ENCODE assay signal across 11 cellular contexts in the genomic region with DNA sequence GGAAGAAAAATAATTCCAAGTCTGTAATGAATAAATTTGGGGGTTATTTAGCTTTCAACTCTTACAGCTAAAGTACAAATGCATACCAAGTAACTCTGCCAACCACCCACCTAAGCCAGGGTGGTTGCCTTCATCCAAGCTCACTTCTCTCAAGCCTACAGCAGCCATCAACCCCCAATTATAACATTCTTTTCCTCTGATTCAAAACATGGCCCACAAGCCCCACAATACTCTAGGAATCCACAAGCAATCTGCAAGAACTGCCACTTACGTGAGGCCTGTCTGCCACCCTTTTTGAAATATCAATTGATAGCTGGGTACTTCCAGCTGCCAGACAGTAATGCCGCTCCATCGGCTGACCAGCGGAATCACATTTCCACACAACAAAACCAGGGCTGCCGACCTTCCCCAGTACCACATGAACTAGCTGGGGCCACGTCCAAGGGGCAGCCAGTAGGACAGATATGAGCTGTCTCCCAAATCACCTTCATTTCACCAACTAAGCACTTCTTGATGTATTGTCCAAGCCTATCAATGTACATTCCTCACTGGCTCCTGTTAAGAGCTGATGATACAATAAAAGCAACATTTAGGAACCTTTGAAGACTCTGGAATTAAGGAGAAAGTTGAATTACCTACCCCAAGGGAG. TPM values are rescaled to one million over a fixed set of nuclear protein-coding genes. Genes with fewer than 3 reads are reported as not detected.
A peak's percentile ranks its signal among the peaks of the same experiment; 100 is the strongest.
DNase-seq lines count a peak whose midpoint lies in the region; ATAC-seq, FAIRE-seq and TF ChIP-seq lines count a peak whose summit lies in the region.
"Had no signal": no experiment of that assay in that cellular context is flagged by ENCODE, and none has a peak within 500 bp of the region (broad histone marks: within the 10 kb centered on the region; RNA-seq: fewer than 3 reads in every experiment).

No MANE protein-coding gene starts in this region.

- DNase-seq in H54 (ENCODE audit: insufficient read length, low spot score) (peak; percentile 64), RCC 7860 (ENCODE audit: low spot score) (peak; percentile 78), epithelial cell of prostate (ENCODE audit: low read depth, low spot score) (no peak), sigmoid colon (no peak), dorsolateral prefrontal cortex (no peak), Right ventricle myocardium inferior (ENCODE audit: missing footprints) (no peak)
- DNase-seq: activated CD4-positive, alpha-beta T cell treated with anti-CD3 and anti-CD28 coated beads for 48 hours; heart left ventricle; NCI-H1048; stimulated activated CD4-positive, alpha-beta T cell treated with anti-CD3 and anti-CD28 coated beads, Interleukin-2, amount 100 ng/mL, for 24 hours had no signal

- H3K27ac ChIP-seq in epithelial cell of prostate (peak overlapping the region; percentile 76), sigmoid colon (peak overlapping the region; percentile 95 to 100 (median 98)), dorsolateral prefrontal cortex (no peak overlapping the region)

- H3K4me3 ChIP-seq in sigmoid colon: peak overlapping the region in 3 of 4 donors; percentile 89 to 100 (median 95)
- H3K4me3 ChIP-seq in dorsolateral prefrontal cortex: no peak overlapping the region

- TF ChIP-seq POLR2A in H54 (IDR thresholded peaks at IDR 0.05; ENCODE audit: low read depth, low read length) (no peak), sigmoid colon (IDR thresholded peaks at IDR 0.05) (no peak)

- H3K4me1 ChIP-seq in sigmoid colon: peaks cover 0 to 68% (median 55%) of the 10 kb centered on the region in 4 donors

- H3K9me3 ChIP-seq in sigmoid colon: no peaks in the 10 kb centered on the region
- H3K9me3 ChIP-seq: heart left ventricle had no signal

- peaks cover 0 to 24% (median 4%) of the 10 kb centered on the region in 4 donors for H3K36me3 ChIP-seq in sigmoid colon

- WGBS in sigmoid colon, 2 donors: 78 to 82% methylated on average over 6 of the region's 6 CpGs

- intact Hi-C loops in sigmoid colon (cut with DNase I): loop anchor here (5.0 to 10.0 kb wide), 3 partner anchors 498 to 640 kb away; a partner anchor contains a TSS
- intact Hi-C loops in dorsolateral prefrontal cortex (cut with DNase I): loop anchor here (5.0 kb wide), 2 partner anchors 228 to 638 kb away; a partner anchor contains a TSS
- intact Hi-C loops in Right ventricle myocardium inferior (cut with DNase I): no loop called here

- no peaks in the 10 kb centered on the region for H3K27me3 ChIP-seq in sigmoid colon
- H3K27me3 ChIP-seq in dorsolateral prefrontal cortex: no peaks in the 10 kb centered on the region
- H3K27me3 ChIP-seq: heart left ventricle had no signal

- no peak for TF ChIP-seq EP300 in sigmoid colon (IDR thresholded peaks at IDR 0.05)

- TF ChIP-seq CTCF in sigmoid colon (IDR thresholded peaks at IDR 0.05) (no peak), dorsolateral prefrontal cortex (IDR thresholded peaks at IDR 0.05 in 54 of 56, conservative IDR thresholded peaks at IDR 0.05 in 2 of 56; ENCODE audit: low read depth in 1 of 56, partially characterized antibody in 56 of 56) (no peak)

- ATAC-seq in Right ventricle myocardium inferior: no peak
- ATAC-seq in HG02840 (IDR thresholded peaks at IDR 0.05; ENCODE audit: low FRiP score, unreplicated experiment): no peak
- ATAC-seq: heart left ventricle had no signal

- FAIRE-seq in H54 (lab: Jason Lieb, UNC) (no peak), RCC 7860 (lab: Jason Lieb, UNC) (peak; percentile 74)

RNA-seq across cellular contexts. Expression of a gene that starts 3.2 kb away (rescaled TPM):
- total RNA-seq in sigmoid colon (100 to 1,000 TPM; 134 to 195 (median 169) TPM), dorsolateral prefrontal cortex (10 to 100 TPM; 14.6 to 57.5 (median 26.2) TPM), Right ventricle myocardium inferior (19.0 TPM)
- polyA plus RNA-seq in sigmoid colon: 10 to 100 TPM in 1 of 3 donors, 1 to 10 TPM in 2; 5.4 to 62.2 (median 6.9) TPM

Comparison
In these comparisons a context has a peak if more than half of its experiments do, and no peak if none do; other contexts are left out.
1. DNase-seq: peak in H54 (single experiment) and RCC 7860 (single experiment); none in epithelial cell of prostate (single experiment), sigmoid colon (single experiment), dorsolateral prefrontal cortex (0 of 10) and Right ventricle myocardium inferior (single experiment).
2. H3K27ac ChIP-seq: peak in epithelial cell of prostate (single experiment) and sigmoid colon (4 of 4); none in dorsolateral prefrontal cortex (0 of 59).
3. H3K4me3 ChIP-seq: peak in sigmoid colon (3 of 4); none in dorsolateral prefrontal cortex (0 of 59).